5 cellular contexts compared by ENCODE assay signal in the genomic region with DNA sequence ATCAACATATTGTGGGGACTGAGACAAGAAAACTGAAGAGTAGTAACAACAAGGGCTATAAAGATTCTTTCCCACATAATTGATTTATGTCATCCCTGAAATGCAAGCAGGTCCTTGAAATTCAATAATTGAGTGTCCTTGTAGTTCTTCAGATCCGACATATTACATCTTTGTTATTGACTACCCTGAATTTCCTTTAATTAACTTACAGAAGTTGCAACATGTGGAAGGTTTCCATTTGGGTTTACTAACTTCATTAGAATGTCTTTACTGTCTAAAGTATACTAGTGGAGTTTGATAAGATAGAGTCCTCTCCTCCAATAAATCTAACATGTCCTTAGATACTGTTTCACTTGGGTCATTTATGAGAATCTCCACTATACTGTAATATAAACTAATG.
"Had no signal": no experiment of that assay in that cellular context is flagged by ENCODE, and none has a peak within 500 bp of the region (broad histone marks: within the 10 kb centered on the region; RNA-seq: fewer than 3 reads in every experiment).

No MANE protein-coding gene starts in this region.

- H3K4me3 ChIP-seq: K562 had no signal

- H3K27ac ChIP-seq: HL-60 had no signal

- FAIRE-seq: HepG2, HTR-8/SVneo, K562 had no signal

- ATAC-seq: HepG2, K562 had no signal

- DNase-seq: IMR-90 had no signal
